39 cellular contexts compared by ENCODE assay signal in the genomic region with DNA sequence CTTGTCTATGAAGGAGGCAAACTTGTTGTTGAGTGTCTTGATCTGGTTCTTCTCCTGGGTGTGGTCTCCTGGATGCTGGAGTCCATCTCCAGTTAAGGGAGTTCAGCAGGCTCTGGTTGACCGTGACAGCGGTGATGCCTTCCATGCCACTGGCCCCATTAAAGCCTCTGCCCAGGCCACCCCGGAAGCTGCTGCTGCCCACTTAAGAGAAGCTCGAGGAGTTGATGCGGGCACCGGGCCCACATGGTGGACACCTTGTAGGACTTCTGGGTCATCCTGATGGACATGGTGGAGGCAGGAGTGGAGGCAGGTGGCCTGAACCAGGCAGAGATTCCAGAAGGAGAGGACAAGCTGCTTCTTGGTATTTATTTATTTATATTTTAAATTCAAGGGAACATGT. TPM values are rescaled to one million over a fixed set of nuclear protein-coding genes. Genes with fewer than 3 reads are reported as not detected.
"Had no signal": no experiment of that assay in that cellular context is flagged by ENCODE, and none has a peak within 500 bp of the region (broad histone marks: within the 10 kb centered on the region; RNA-seq: fewer than 3 reads in every experiment).

No MANE protein-coding gene starts in this region.

- ATAC-seq: activated naive CD4-positive, alpha-beta T cell treated with anti-CD3 and anti-CD28 coated beads, Interleukin-2, amount 50 U/mL, for 72 hours; activated naive CD8-positive, alpha-beta T cell treated with anti-CD3 and anti-CD28 coated beads, Interleukin-2, amount 50 U/mL, for 24 hours; activated T-cell treated with anti-CD3 and anti-CD28 coated beads, Interleukin-2, amount 50 U/mL, for 72 hours; activated T-helper 17 cell treated with anti-CD3 and anti-CD28 coated beads, Interleukin-2, amount 50 U/mL, for 72 hours; body of pancreas had no signal

- H3K4me1 Mint-ChIP-seq: activated naive CD4-positive, alpha-beta T cell treated with anti-CD3 and anti-CD28 coated beads, Interleukin-2, amount 10 ng/mL, durations not matched to agents 7 days and 5 days; activated naive CD4-positive, alpha-beta T cell treated with anti-CD3 and anti-CD28 coated beads, Interleukin-2, amount 50 U/mL, for 24 hours; activated naive CD8-positive, alpha-beta T cell treated with anti-CD3 and anti-CD28 coated beads for 36 hours; activated naive CD8-positive, alpha-beta T cell treated with anti-CD3 and anti-CD28 coated beads, Interleukin-2, amount 10 ng/mL, durations not matched to agents 7 days and 5 days; activated naive CD8-positive, alpha-beta T cell treated with anti-CD3 and anti-CD28 coated beads, Interleukin-2, amount 50 U/mL, for 24 hours; activated T-helper 17 cell treated with anti-CD3 and anti-CD28 coated beads, Interleukin-2, amount 50 U/mL, for 72 hours; brain; central memory CD8-positive, alpha-beta T cell had no signal

- H3K27me3 ChIP-seq: adrenal gland, ascending aorta, body of pancreas, brain microvascular endothelial cell, breast epithelium, cardiac muscle cell had no signal

- H3K27ac ChIP-seq: adrenal gland, ascending aorta, body of pancreas, brain microvascular endothelial cell, breast epithelium, cardiac muscle cell had no signal

- H3K27me3 Mint-ChIP-seq: activated naive CD4-positive, alpha-beta T cell treated with anti-CD3 and anti-CD28 coated beads, Interleukin-2, amount 10 ng/mL, durations not matched to agents 7 days and 5 days; activated naive CD8-positive, alpha-beta T cell treated with anti-CD3 and anti-CD28 coated beads for 36 hours had no signal

- H3K36me3 Mint-ChIP-seq: activated naive CD4-positive, alpha-beta T cell treated with anti-CD3 and anti-CD28 coated beads, Interleukin-2, amount 10 ng/mL, durations not matched to agents 7 days and 5 days; activated naive CD8-positive, alpha-beta T cell treated with anti-CD3 and anti-CD28 coated beads for 36 hours; activated naive CD8-positive, alpha-beta T cell treated with anti-CD3 and anti-CD28 coated beads, Interleukin-2, amount 10 ng/mL, durations not matched to agents 7 days and 5 days; brain had no signal

- DNase-seq: activated effector memory CD4-positive, alpha-beta T cell treated with anti-CD3 and anti-CD28 coated beads, Interleukin-2, amount 50 U/mL, for 16 hours; activated effector memory CD4-positive, alpha-beta T cell treated with Interleukin-2 at 50 U/mL for 16 hours; activated gamma-delta T cell; activated gamma-delta T cell treated with Interleukin-2 at 50 U/mL for 16 hours; activated naive CD4-positive, alpha-beta T cell; activated naive CD4-positive, alpha-beta T cell treated with anti-CD3 and anti-CD28 coated beads for 36 hours; activated naive CD4-positive, alpha-beta T cell treated with anti-CD3 and anti-CD28 coated beads, Interleukin-2, amount 10 ng/mL, durations not matched to agents 7 days and 5 days; activated naive CD4-positive, alpha-beta T cell treated with anti-CD3 and anti-CD28 coated beads, Interleukin-2, amount 50 U/mL, for 16 hours; activated naive CD4-positive, alpha-beta T cell treated with Interleukin-2 at 50 U/mL for 16 hours; activated naive CD8-positive, alpha-beta T cell treated with anti-CD3 and anti-CD28 coated beads for 36 hours; activated naive CD8-positive, alpha-beta T cell treated with anti-CD3 and anti-CD28 coated beads, Interleukin-2, amount 10 ng/mL, durations not matched to agents 7 days and 5 days; activated naive CD8-positive, alpha-beta T cell treated with anti-CD3 and anti-CD28 coated beads, Interleukin-2, amount 50 U/mL, for 24 hours; activated T-cell treated with anti-CD3 and anti-CD28 coated beads for 4 hours; activated T-cell treated with anti-CD3 and anti-CD28 coated beads, Interleukin-2, amount 50 U/mL, for 1 hour; activated T-cell treated with anti-CD3 and anti-CD28 coated beads, Interleukin-2, amount 50 U/mL, for 24 hours; activated T-cell treated with anti-CD3 and anti-CD28 coated beads, Interleukin-2, amount 50 U/mL, for 48 hours; activated T-cell treated with anti-CD3 and anti-CD28 coated beads, Interleukin-2, amount 50 U/mL, for 72 hours; adrenal gland; amniotic stem cell; amygdala; anterior cingulate cortex; aorta; body of pancreas; brain microvascular endothelial cell; caudate nucleus; central memory CD4-positive, alpha-beta T cell; cerebellar nuclear complex had no signal

- H3K27ac Mint-ChIP-seq: activated naive CD4-positive, alpha-beta T cell treated with anti-CD3 and anti-CD28 coated beads for 36 hours; activated naive CD4-positive, alpha-beta T cell treated with anti-CD3 and anti-CD28 coated beads, Interleukin-2, amount 10 ng/mL, durations not matched to agents 7 days and 5 days; activated naive CD4-positive, alpha-beta T cell treated with anti-CD3 and anti-CD28 coated beads, Interleukin-2, amount 50 U/mL, for 24 hours; activated naive CD8-positive, alpha-beta T cell; activated naive CD8-positive, alpha-beta T cell treated with anti-CD3 and anti-CD28 coated beads for 36 hours; activated naive CD8-positive, alpha-beta T cell treated with anti-CD3 and anti-CD28 coated beads, Interleukin-2, amount 10 ng/mL, durations not matched to agents 7 days and 5 days; activated naive CD8-positive, alpha-beta T cell treated with anti-CD3 and anti-CD28 coated beads, Interleukin-2, amount 50 U/mL, for 24 hours; activated T-cell treated with anti-CD3 and anti-CD28 coated beads, Interleukin-2, amount 50 U/mL, for 24 hours; activated T-cell treated with anti-CD3 and anti-CD28 coated beads, Interleukin-2, amount 50 U/mL, for 72 hours; activated T-helper 1 cell treated with anti-CD3 and anti-CD28 coated beads, Interleukin-12 subunit alpha, Interleukin-12 subunit beta, Interleukin-2, Interleukin-4 antibody, amounts not matched to agents 30 ng/mL and 10 ng/mL and 1 ng/mL, durations not matched to agents 14 hours and 24 hours and 36 hours; activated T-helper 17 cell treated with anti-CD3 and anti-CD28 coated beads, Interleukin-2, amount 50 U/mL, for 72 hours; activated T-helper 2 cell treated with anti-CD3 and anti-CD28 coated beads, Interferon-gamma antibody, Interleukin-2, Interleukin-4, amounts not matched to agents 10 μg/mL and 5 μg/mL and 100 μg/mL, durations not matched to agents 14 hours and 24 hours and 36 hours; brain had no signal

- H3K4me3 ChIP-seq: adrenal gland, ascending aorta, body of pancreas, breast epithelium, cardiac muscle cell had no signal

- H3K4me3 Mint-ChIP-seq: activated naive CD4-positive, alpha-beta T cell treated with anti-CD3 and anti-CD28 coated beads for 36 hours; activated naive CD4-positive, alpha-beta T cell treated with anti-CD3 and anti-CD28 coated beads, Interleukin-2, amount 10 ng/mL, durations not matched to agents 7 days and 5 days; activated naive CD4-positive, alpha-beta T cell treated with anti-CD3 and anti-CD28 coated beads, Interleukin-2, amount 50 U/mL, for 24 hours; activated naive CD8-positive, alpha-beta T cell; activated naive CD8-positive, alpha-beta T cell treated with anti-CD3 and anti-CD28 coated beads for 36 hours; activated naive CD8-positive, alpha-beta T cell treated with anti-CD3 and anti-CD28 coated beads, Interleukin-2, amount 10 ng/mL, durations not matched to agents 7 days and 5 days; activated naive CD8-positive, alpha-beta T cell treated with anti-CD3 and anti-CD28 coated beads, Interleukin-2, amount 50 U/mL, for 24 hours; activated T-cell treated with anti-CD3 and anti-CD28 coated beads, Interleukin-2, amount 50 U/mL, for 24 hours; activated T-cell treated with anti-CD3 and anti-CD28 coated beads, Interleukin-2, amount 50 U/mL, for 72 hours; activated T-helper 1 cell treated with anti-CD3 and anti-CD28 coated beads, Interleukin-12 subunit alpha, Interleukin-12 subunit beta, Interleukin-2, Interleukin-4 antibody, amounts not matched to agents 30 ng/mL and 10 ng/mL and 1 ng/mL, durations not matched to agents 14 hours and 24 hours and 36 hours; activated T-helper 17 cell treated with anti-CD3 and anti-CD28 coated beads, Interleukin-2, amount 50 U/mL, for 72 hours; brain; central memory CD8-positive, alpha-beta T cell had no signal

- H3K36me3 ChIP-seq: adrenal gland, ascending aorta, brain microvascular endothelial cell, breast epithelium, cardiac muscle cell had no signal

- H3K9me3 ChIP-seq: body of pancreas had no signal

- H3K4me1 ChIP-seq: adrenal gland, ascending aorta, body of pancreas, breast epithelium had no signal

RNA-seq across cellular contexts. Expression of gene DEPDC1B, which starts 44.7 kb away (rescaled TPM):
- total RNA-seq: cardiac septum had no signal
